In genomic region chr6:53530346-53530745, GRCh38 we compare ENCODE assay signal across 12 cellular contexts. TPM values are rescaled to one million over a fixed set of nuclear protein-coding genes. Genes with fewer than 3 reads are reported as not detected.
DNase-seq lines count a peak whose midpoint lies in the region; ATAC-seq, FAIRE-seq and TF ChIP-seq lines count a peak whose summit lies in the region.
"Had no signal": no experiment of that assay in that cellular context is flagged by ENCODE, and none has a peak within 500 bp of the region (broad histone marks: within the 10 kb centered on the region; RNA-seq: fewer than 3 reads in every experiment).

No MANE protein-coding gene starts in this region.

- no peak overlapping the region for H3K18ac ChIP-seq in trophoblast cell (ENCODE audit: low read length)

- H3K27me3 ChIP-seq in GM23338 (ENCODE audit: insufficient read depth) (no peaks in the 10 kb centered on the region), astrocyte (ENCODE audit: insufficient read depth, low read length) (no peaks in the 10 kb centered on the region), right atrium auricular region (no peaks in the 10 kb centered on the region), trophoblast cell (ENCODE audit: insufficient read depth, low read length) (no peaks in the 10 kb centered on the region)
- H3K27me3 ChIP-seq: BLaER1 treated with 17β-estradiol and CSF1 and Interleukin-3, amounts not matched to agents 10 nM and 100 nM; spleen had no signal

- H4K20me1 ChIP-seq in GM23338 (replicated peaks; ENCODE audit: insufficient read depth) = peaks cover 3% of the 10 kb centered on the region; the same call in 1 of the 2 replicates
- no peaks in the 10 kb centered on the region for H4K20me1 ChIP-seq in astrocyte (ENCODE audit: insufficient read depth, low read length)

- H4K8ac ChIP-seq in trophoblast cell (ENCODE audit: low read depth, low read length) = no peak overlapping the region

- H3K9me2 ChIP-seq in GM23338 (ENCODE audit: insufficient read depth) = no peaks in the 10 kb centered on the region

- H3K9ac ChIP-seq in astrocyte (ENCODE audit: low read length) (no peak overlapping the region), trophoblast cell (ENCODE audit: low read length) (no peak overlapping the region)
- H3K9ac ChIP-seq: BLaER1 treated with 17β-estradiol and CSF1 and Interleukin-3, amounts not matched to agents 10 nM and 100 nM had no signal

- DNase-seq in GM23338 (ENCODE audit: low spot score) (peak; percentile 72), astrocyte (ENCODE audit: low read depth) (peak; percentile 56), right atrium auricular region (ENCODE audit: low spot score) (no peak), trophoblast cell (no peak), SIG-M5 treated with dmso at 0.1 percent for 504 hours (lab: John Stamatoyannopoulos, UW; ENCODE audit: unreplicated experiment) (no peak), foreskin melanocyte (no peak), immature natural killer cell (no peak)
- DNase-seq: NCI-H748 treated with DMSO at 0.1 percent for 48 hours, spleen had no signal

- H3K9me3 Mint-ChIP-seq in GM23338 (no peaks in the 10 kb centered on the region), astrocyte (ENCODE audit: unreplicated experiment) (no peaks in the 10 kb centered on the region), immature natural killer cell (no peaks in the 10 kb centered on the region)
- H3K9me3 Mint-ChIP-seq: T-helper 1 cell treated with Interleukin-12 subunit alpha and Interleukin-12 subunit beta and Interleukin-4 antibody, amounts not matched to agents 30 μg/mL and 1 μg/mL, for 36 hours had no signal

- 0 out of 3 replicates have a peak, but pooled peaks cover 3% of the 10 kb centered on the region for H3K36me3 Mint-ChIP-seq in GM23338 (ENCODE audit: low read depth)
- H3K36me3 Mint-ChIP-seq in astrocyte (ENCODE audit: low read depth, unreplicated experiment) = no peaks in the 10 kb centered on the region
- no peaks in the 10 kb centered on the region for H3K36me3 Mint-ChIP-seq in immature natural killer cell

- H4K12ac ChIP-seq in trophoblast cell (ENCODE audit: low read depth, low read length) = no peak overlapping the region

- no peaks in the 10 kb centered on the region for H3K79me1 ChIP-seq in trophoblast cell (ENCODE audit: low read length)

- H3K27me3 Mint-ChIP-seq in GM23338 (ENCODE audit: insufficient read depth, low read depth, poor library complexity) = peaks cover 4% of the 10 kb centered on the region
- no peaks in the 10 kb centered on the region for H3K27me3 Mint-ChIP-seq in astrocyte (ENCODE audit: low read depth, unreplicated experiment)
- peaks cover 0 to 2% (median 0%) of the 10 kb centered on the region in 3 donors for H3K27me3 Mint-ChIP-seq in immature natural killer cell (ENCODE audit: low read depth in 3 of 3)

- H3F3A ChIP-seq in GM23338 (replicated peaks; ENCODE audit: low read depth) = no peaks in the 10 kb centered on the region

- ATAC-seq in GM23338 (peak; percentile 70), GM21528 (IDR thresholded peaks at IDR 0.05; ENCODE audit: low FRiP score, unreplicated experiment) (no peak)

- no peak overlapping the region for H2BK5ac ChIP-seq in trophoblast cell (ENCODE audit: low read depth, low read length, poor library complexity)

- H3K79me2 ChIP-seq in GM23338 (replicated peaks; ENCODE audit: insufficient read depth) (peaks cover 100% of the 10 kb centered on the region), astrocyte (ENCODE audit: insufficient read depth, low read length) (peaks cover 35% of the 10 kb centered on the region), trophoblast cell (ENCODE audit: control insufficient read depth, insufficient read depth, low read length, poor library complexity) (peaks cover 1% of the 10 kb centered on the region)

- H3K4me1 ChIP-seq in GM23338 (ENCODE audit: insufficient read depth) (peaks cover 85% of the 10 kb centered on the region), astrocyte (ENCODE audit: insufficient read depth, low read length) (peaks cover 11% of the 10 kb centered on the region), right atrium auricular region (peaks cover 0 to 59% of the 10 kb centered on the region in 2 donors), trophoblast cell (ENCODE audit: control insufficient read depth in 1 of 2, insufficient read depth in 2 of 2, low read length in 2 of 2) (peaks cover 17 to 20% of the 10 kb centered on the region in 2 experiments)

- H2BK12ac ChIP-seq in trophoblast cell (ENCODE audit: low read length) = no peak overlapping the region

- H2AFZ ChIP-seq in GM23338 (no peak overlapping the region), astrocyte (ENCODE audit: low read depth, low read length) (no peak overlapping the region), trophoblast cell (ENCODE audit: insufficient read depth, low read length, poor library complexity) (no peak overlapping the region)

- peak overlapping the region; percentile 80 for H3K27ac Mint-ChIP-seq in GM23338
- peak overlapping the region; percentile 92 for H3K27ac Mint-ChIP-seq in astrocyte (ENCODE audit: unreplicated experiment)
- no peak overlapping the region for H3K27ac Mint-ChIP-seq in immature natural killer cell
- H3K27ac Mint-ChIP-seq: T-helper 1 cell treated with Interleukin-12 subunit alpha and Interleukin-12 subunit beta and Interleukin-4 antibody, amounts not matched to agents 30 μg/mL and 1 μg/mL, for 36 hours had no signal

- H3K4me3 Mint-ChIP-seq in GM23338 (peak overlapping the region; percentile 5; the same call in 2 of the 3 replicates), astrocyte (ENCODE audit: unreplicated experiment) (peak overlapping the region; percentile 51), immature natural killer cell (no peak overlapping the region)
- H3K4me3 Mint-ChIP-seq: T-helper 1 cell treated with Interleukin-12 subunit alpha and Interleukin-12 subunit beta and Interleukin-4 antibody, amounts not matched to agents 30 μg/mL and 1 μg/mL, for 36 hours had no signal

- H3K4me2 ChIP-seq in GM23338 (peak overlapping the region; percentile 53), astrocyte (ENCODE audit: low read length) (peak overlapping the region; percentile 47), trophoblast cell (ENCODE audit: low read length) (peak overlapping the region; percentile 8)
- H3K4me2 ChIP-seq: BLaER1 treated with 17β-estradiol and CSF1 and Interleukin-3, amounts not matched to agents 10 nM and 100 nM had no signal

- H4K91ac ChIP-seq in trophoblast cell (ENCODE audit: low read depth, low read length) = no peak overlapping the region

- H3K4me1 Mint-ChIP-seq in GM23338 = peaks cover 84% of the 10 kb centered on the region
- peaks cover 57% of the 10 kb centered on the region for H3K4me1 Mint-ChIP-seq in astrocyte (ENCODE audit: low read depth, unreplicated experiment)
- H3K4me1 Mint-ChIP-seq in immature natural killer cell = peaks cover 39 to 74% of the 10 kb centered on the region in 2 donors

- no peak overlapping the region for H2BK120ac ChIP-seq in trophoblast cell (ENCODE audit: insufficient read depth, low read length, poor library complexity)

- H3K14ac ChIP-seq in trophoblast cell (ENCODE audit: low read length) = no peak overlapping the region

- no peak overlapping the region for H3K4ac ChIP-seq in trophoblast cell (ENCODE audit: low read depth, low read length)

- H3K27ac ChIP-seq in GM23338 (ENCODE audit: low read depth) (peak overlapping the region; percentile 83), astrocyte (ENCODE audit: low read depth, low read length) (no peak overlapping the region), right atrium auricular region (peak overlapping the region; percentile 15 to 56), trophoblast cell (ENCODE audit: low read depth, low read length) (no peak overlapping the region)
- H3K27ac ChIP-seq: BLaER1 treated with 17β-estradiol and CSF1 and Interleukin-3, amounts not matched to agents 10 nM and 100 nM; spleen had no signal

- WGBS in trophoblast cell (ENCODE audit: extremely low coverage, insufficient coverage, insufficient read length) = no CpG with 5 or more reads among the region's 5 CpGs

- TF ChIP-seq CTCF in GM23338 (conservative IDR thresholded peaks at IDR 0.05; ENCODE audit: low read depth in 2 of 2) = no peak
- no peak for TF ChIP-seq CTCF in astrocyte (IDR thresholded peaks at IDR 0.05; ENCODE audit: insufficient read depth, low read depth, low read length)
- no peak for TF ChIP-seq CTCF in right atrium auricular region (IDR thresholded peaks at IDR 0.05)

- H3K4me3 ChIP-seq in GM23338 (no peak overlapping the region), astrocyte (ENCODE audit: insufficient read depth, low read depth, low read length) (no peak overlapping the region), right atrium auricular region (no peak overlapping the region), trophoblast cell (ENCODE audit: low read depth, low read length) (no peak overlapping the region)
- H3K4me3 ChIP-seq: BLaER1 treated with 17β-estradiol and CSF1 and Interleukin-3, amounts not matched to agents 10 nM and 100 nM; spleen had no signal

- H3K36me3 ChIP-seq in GM23338 (ENCODE audit: insufficient read depth) (no peaks in the 10 kb centered on the region), astrocyte (ENCODE audit: insufficient read depth, low read length) (no peaks in the 10 kb centered on the region), right atrium auricular region (no peaks in the 10 kb centered on the region), trophoblast cell (ENCODE audit: control insufficient read depth in 1 of 2, insufficient read depth in 2 of 2, low read length in 2 of 2) (no peaks in the 10 kb centered on the region)

- H3K23ac ChIP-seq in trophoblast cell (ENCODE audit: low read length) = no peak overlapping the region

- no peaks in the 10 kb centered on the region for H3K9me3 ChIP-seq in astrocyte (ENCODE audit: insufficient read depth, low read depth, low read length)
- no peaks in the 10 kb centered on the region for H3K9me3 ChIP-seq in right atrium auricular region
- H3K9me3 ChIP-seq in trophoblast cell (ENCODE audit: insufficient read depth, low read depth, low read length) = no peaks in the 10 kb centered on the region
- H3K9me3 ChIP-seq: spleen had no signal

- no peak for FAIRE-seq in astrocyte (lab: Jason Lieb, UNC)

- H2AK5ac ChIP-seq in trophoblast cell (ENCODE audit: low read length) = no peak overlapping the region

RNA-seq across cellular contexts. Expression of gene GCLC, which starts 14.6 kb away (rescaled TPM):
- total RNA-seq in GM23338 (2014; rRNA removed; shearing (Covaris generic)) = 40.3 and 71.4 TPM in 2 replicates
- polyA plus RNA-seq in GM23338 (2016; fragmentation: Nextera tagmentation; extraction: Ambion mirVana) (13.3 and 16.9 TPM in 2 replicates), immature natural killer cell (10 to 100 TPM; 11.4 to 26.1 (median 20.7) TPM)
- total RNA-seq in astrocyte (26.9 and 31.6 TPM in 2 replicates), right atrium auricular region (10 to 100 TPM; 13.5 to 26.3 TPM)
- polyA plus RNA-seq in trophoblast cell (2013) = 18.0 and 18.7 TPM in 2 replicates

Comparison
In these comparisons a context has a peak if more than half of its experiments do, and no peak if none do; other contexts are left out.
1. DNase-seq: peak in GM23338 (single experiment) and astrocyte (single experiment); none in right atrium auricular region (single experiment), trophoblast cell (0 of 2), SIG-M5 treated with dmso at 0.1 percent for 504 hours (single experiment), foreskin melanocyte (single experiment) and immature natural killer cell (0 of 3).
2. H3K27ac ChIP-seq: peak in GM23338 (single experiment) and right atrium auricular region (2 of 2); none in astrocyte (single experiment) and trophoblast cell (single experiment).
3. H3K27ac Mint-ChIP-seq: peak in GM23338 (single experiment) and astrocyte (single experiment); none in immature natural killer cell (0 of 6).
4. H3K4me3 Mint-ChIP-seq: peak in GM23338 (single experiment) and astrocyte (single experiment); none in immature natural killer cell (0 of 5).
5. Peak in every context shown above with its lines, with median percentiles within 50 percentile points of each other: H3K4me2 ChIP-seq.